ENCODE assay signal across 8 cellular contexts in genomic region chr2:177212106-177212894, GRCh38.
A peak's percentile ranks its signal among the peaks of the same experiment; 100 is the strongest.
DNase-seq lines count a peak whose midpoint lies in the region; ATAC-seq, FAIRE-seq and TF ChIP-seq lines count a peak whose summit lies in the region.

HNRNPA3 (plus strand) TSS chr2:177212794; CDS start chr2:177212800, 6 bp downstream.

- peak; percentile 90 for FAIRE-seq in G401.6 (lab: Jason Lieb, UNC)

- H3F3A ChIP-seq in MM.1S (ENCODE audit: insufficient read depth, low read length) = peaks cover 19% of the 10 kb centered on the region

- H3K27ac Mint-ChIP-seq in nephron progenitor cell = peak within 1 kb of the TSS; percentile 100
- H3K27ac Mint-ChIP-seq in stimulated activated naive CD8-positive, alpha-beta T cell treated with anti-CD3 and anti-CD28 coated beads, Interleukin-15, amount 100 ng/mL, for 72 hours = peak within 1 kb of the TSS; percentile 100

- peaks cover 33% of the 10 kb centered on the region for H4K20me1 ChIP-seq in MM.1S (ENCODE audit: insufficient read depth, low read length)

- peak; percentile 93 for ATAC-seq in stimulated activated naive CD8-positive, alpha-beta T cell treated with anti-CD3 and anti-CD28 coated beads, Interleukin-15, amount 100 ng/mL, for 72 hours

- H3K4me1 Mint-ChIP-seq in nephron progenitor cell = peaks cover 62% of the 10 kb centered on the region
- peaks cover 45% of the 10 kb centered on the region for H3K4me1 Mint-ChIP-seq in stimulated activated naive CD8-positive, alpha-beta T cell treated with anti-CD3 and anti-CD28 coated beads, Interleukin-15, amount 100 ng/mL, for 72 hours

- DNase-seq in HAP-1 (ENCODE audit: low spot score in 2 of 2) = peak; percentile 93 to 99
- peak; percentile 98 for DNase-seq in MM.1S
- DNase-seq in SIG-M5 (lab: John Stamatoyannopoulos, UW) = peak; percentile 88
- peak; percentile 100 for DNase-seq in activated gamma-delta T cell (lab: John Stamatoyannopoulos, UW)
- DNase-seq in fibroblast of the conjunctiva (ENCODE audit: low read depth) = peak; percentile 98
- peak; percentile 100 for DNase-seq in nephron progenitor cell
- DNase-seq in stimulated activated naive CD8-positive, alpha-beta T cell treated with anti-CD3 and anti-CD28 coated beads, Interleukin-15, amount 100 ng/mL, for 72 hours = peak; percentile 100

- H3K27me3 Mint-ChIP-seq in nephron progenitor cell (ENCODE audit: low read depth, poor library complexity) = peaks cover 5% of the 10 kb centered on the region
- H3K27me3 Mint-ChIP-seq in stimulated activated naive CD8-positive, alpha-beta T cell treated with anti-CD3 and anti-CD28 coated beads, Interleukin-15, amount 100 ng/mL, for 72 hours = no peaks in the 10 kb centered on the region

- H3K4me3 ChIP-seq in HAP-1 (peak within 1 kb of the TSS; percentile 82), MM.1S (ENCODE audit: low read length) (peak within 1 kb of the TSS; percentile 71)

- H3K9me3 Mint-ChIP-seq in nephron progenitor cell = no peaks in the 10 kb centered on the region
- no peaks in the 10 kb centered on the region for H3K9me3 Mint-ChIP-seq in stimulated activated naive CD8-positive, alpha-beta T cell treated with anti-CD3 and anti-CD28 coated beads, Interleukin-15, amount 100 ng/mL, for 72 hours

- H3K36me3 ChIP-seq in HAP-1 (replicated peaks) (peaks cover 41% of the 10 kb centered on the region), MM.1S (replicated peaks; ENCODE audit: insufficient read depth, low read length) (peaks cover 13% of the 10 kb centered on the region)

- H3K27ac ChIP-seq in MM.1S (ENCODE audit: low read length) = peak within 1 kb of the TSS; percentile 95

- H3K4me3 Mint-ChIP-seq in nephron progenitor cell = peak within 1 kb of the TSS; percentile 93
- H3K4me3 Mint-ChIP-seq in stimulated activated naive CD8-positive, alpha-beta T cell treated with anti-CD3 and anti-CD28 coated beads, Interleukin-15, amount 100 ng/mL, for 72 hours = peak within 1 kb of the TSS; percentile 88 to 99

- in situ Hi-C loops in HAP-1 (cut with MboI; ENCODE audit: low sequenced_read_pairs) = loop anchor here (5.0 kb wide), 1 partner anchor 45 kb away; no protein-coding TSS in a partner anchor

- peaks cover 15% of the 10 kb centered on the region for H3K4me1 ChIP-seq in HAP-1
- peaks cover 17% of the 10 kb centered on the region for H3K4me1 ChIP-seq in MM.1S (ENCODE audit: low read length)

- H3K9me3 ChIP-seq in HAP-1 (no peaks in the 10 kb centered on the region), MM.1S (replicated peaks; ENCODE audit: insufficient read depth, low read length) (no peaks in the 10 kb centered on the region)

- H2AFZ ChIP-seq in MM.1S (ENCODE audit: low read length) = peak within 1 kb of the TSS; percentile 29; the same call in 1 of the 2 replicates

- H3K27me3 ChIP-seq in HAP-1 (ENCODE audit: low read depth) (no peaks in the 10 kb centered on the region), MM.1S (replicated peaks; ENCODE audit: insufficient read depth, low read length) (no peaks in the 10 kb centered on the region)

- peaks cover 40% of the 10 kb centered on the region for H3K36me3 Mint-ChIP-seq in nephron progenitor cell (ENCODE audit: low read depth)

- H3K79me2 ChIP-seq in MM.1S (ENCODE audit: low read length) = peaks cover 59% of the 10 kb centered on the region

- peak; percentile 17; the same call in 1 of the 2 replicates for TF ChIP-seq CTCF in MM.1S (IDR thresholded peaks at IDR 0.05; ENCODE audit: low read length)
- TF ChIP-seq CTCF in nephron progenitor cell (IDR thresholded peaks at IDR 0.05) = no peak

- no peaks in the 10 kb centered on the region for H3K9me2 ChIP-seq in MM.1S (replicated peaks; ENCODE audit: insufficient read depth, low read length)

- H3K9ac ChIP-seq in MM.1S (ENCODE audit: low read length) = peak within 1 kb of the TSS; percentile 97

- peak within 1 kb of the TSS; percentile 85 for H3K4me2 ChIP-seq in MM.1S (ENCODE audit: low read depth, low read length)

Comparison
In these comparisons a context has a peak if more than half of its experiments do, and no peak if none do; other contexts are left out.
1. Peak in every context shown above with its lines: DNase-seq, ATAC-seq, H3K4me3 ChIP-seq and H3K27ac ChIP-seq.